ENCODE assay signal across 34 cellular contexts in the genomic region with DNA sequence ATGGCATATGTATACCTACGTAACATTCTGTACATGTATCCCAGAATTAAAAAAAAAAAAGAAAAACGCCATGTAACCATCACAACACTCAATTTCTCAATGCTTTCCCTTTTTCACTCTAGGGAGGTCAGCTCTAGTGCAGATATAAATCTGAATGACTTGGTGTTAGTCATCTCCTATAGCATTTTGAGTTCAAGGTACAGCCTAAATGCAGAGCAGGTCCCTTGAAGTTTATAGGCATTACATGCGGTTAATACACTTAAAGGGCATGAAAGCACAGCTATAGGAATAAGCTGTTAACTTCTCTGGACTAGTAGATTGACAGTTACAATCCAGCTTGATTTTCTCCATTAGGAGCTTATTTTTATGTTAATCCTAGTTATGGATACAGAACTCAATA. TPM values are rescaled to one million over a fixed set of nuclear protein-coding genes. Genes with fewer than 3 reads are reported as not detected.
"Had no signal": no experiment of that assay in that cellular context is flagged by ENCODE, and none has a peak within 500 bp of the region (broad histone marks: within the 10 kb centered on the region; RNA-seq: fewer than 3 reads in every experiment).

No MANE protein-coding gene starts in this region.

- H3K4me3 ChIP-seq: ascending aorta, cardiac muscle cell had no signal

- H3K27me3 ChIP-seq: ascending aorta, cardiac muscle cell had no signal

- H3K4me1 ChIP-seq: ascending aorta had no signal

- H3K9me3 ChIP-seq: ascending aorta had no signal

- H3K36me3 ChIP-seq: ascending aorta, cardiac muscle cell had no signal

- H3K27ac ChIP-seq: ascending aorta, cardiac muscle cell, VCaP had no signal

- DNase-seq: activated B cell treated with CpG ODN at 0.5 μM for 24 hours; activated CD4-positive, alpha-beta memory T cell treated with anti-CD3 and anti-CD28 coated beads for 36 hours; activated CD4-positive, alpha-beta T cell treated with anti-CD3 and anti-CD28 coated beads for 4 hours; activated CD4-positive, alpha-beta T cell treated with anti-CD3 and anti-CD28 coated beads, Interleukin-2, amount 10 ng/mL, durations not matched to agents 24 days and 14 days; activated CD4-positive, alpha-beta T cell treated with anti-CD3 and anti-CD28 coated beads, Interleukin-2, amount 50 U/mL, for 1 hour; activated CD4-positive, alpha-beta T cell treated with anti-CD3 and anti-CD28 coated beads, Interleukin-2, amount 50 U/mL, for 4 hours; activated CD4-positive, CD25-positive, alpha-beta regulatory T cell treated with anti-CD3 and anti-CD28 coated beads, Interleukin-2, amount 50 U/mL, for 72 hours; activated CD8-positive, alpha-beta memory T cell treated with anti-CD3 and anti-CD28 coated beads, Interleukin-2, amount 50 U/mL, for 4 hours; activated CD8-positive, alpha-beta T cell treated with anti-CD3 and anti-CD28 coated beads for 36 hours; activated effector memory CD4-positive, alpha-beta T cell treated with anti-CD3 and anti-CD28 coated beads, Interleukin-2, amount 50 U/mL, for 16 hours; activated gamma-delta T cell treated with Interleukin-2 at 50 U/mL for 16 hours; activated naive CD4-positive, alpha-beta T cell; activated naive CD4-positive, alpha-beta T cell treated with anti-CD3 and anti-CD28 coated beads for 36 hours; activated naive CD4-positive, alpha-beta T cell treated with anti-CD3 and anti-CD28 coated beads, Interleukin-2, amount 50 U/mL, for 16 hours; activated naive CD8-positive, alpha-beta T cell treated with anti-CD3 and anti-CD28 coated beads for 36 hours; activated T-cell treated with anti-CD3 and anti-CD28 coated beads for 4 hours; activated T-cell treated with anti-CD3 and anti-CD28 coated beads, Interleukin-2, amount 50 U/mL, for 1 hour; activated T-cell treated with anti-CD3 and anti-CD28 coated beads, Interleukin-2, amount 50 U/mL, for 4 hours; activated T-cell treated with anti-CD3 and anti-CD28 coated beads, Interleukin-2, amount 50 U/mL, for 72 hours; amygdala; anterior cingulate cortex; central memory CD4-positive, alpha-beta T cell; T-helper 1 cell; T-helper 2 cell; T-helper 9 cell had no signal

- ATAC-seq: activated CD8-positive, alpha-beta T cell treated with anti-CD3 and anti-CD28 coated beads for 36 hours; activated naive CD4-positive, alpha-beta T cell treated with anti-CD3 and anti-CD28 coated beads, Interleukin-2, amount 50 U/mL, for 72 hours; activated T-cell treated with anti-CD3 and anti-CD28 coated beads, Interleukin-2, amount 50 U/mL, for 4 hours; activated T-cell treated with anti-CD3 and anti-CD28 coated beads, Interleukin-2, amount 50 U/mL, for 72 hours; activated T-helper 17 cell treated with anti-CD3 and anti-CD28 coated beads, Interleukin-2, amount 50 U/mL, for 72 hours had no signal

RNA-seq across cellular contexts. Expression of a gene that starts 16.2 kb away (rescaled TPM):
- total RNA-seq: activated B cell treated with CpG ODN at 0.5 μM for 24 hours; activated CD4-positive, alpha-beta memory T cell treated with anti-CD3 and anti-CD28 coated beads for 36 hours; activated CD4-positive, alpha-beta T cell treated with anti-CD3 and anti-CD28 coated beads, Interleukin-2, amount 10 ng/mL, durations not matched to agents 24 days and 14 days; activated CD8-positive, alpha-beta memory T cell treated with anti-CD3 and anti-CD28 coated beads for 36 hours; activated CD8-positive, alpha-beta T cell treated with anti-CD3 and anti-CD28 coated beads for 36 hours; activated naive CD4-positive, alpha-beta T cell treated with anti-CD3 and anti-CD28 coated beads for 36 hours; activated naive CD4-positive, alpha-beta T cell treated with anti-CD3 and anti-CD28 coated beads, Interleukin-2, amount 50 U/mL, for 72 hours; activated naive CD8-positive, alpha-beta T cell treated with anti-CD3 and anti-CD28 coated beads for 36 hours; activated T-cell treated with anti-CD3 and anti-CD28 coated beads, Interleukin-2, amount 50 U/mL, for 4 hours; activated T-cell treated with anti-CD3 and anti-CD28 coated beads, Interleukin-2, amount 50 U/mL, for 72 hours; activated T-helper 1 cell treated with anti-CD3 and anti-CD28 coated beads, Interleukin-12 subunit alpha, Interleukin-12 subunit beta, Interleukin-2, Interleukin-4 antibody, amounts not matched to agents 30 ng/mL and 10 ng/mL and 1 ng/mL, durations not matched to agents 14 hours and 24 hours and 36 hours; activated T-helper 17 cell treated with anti-CD3 and anti-CD28 coated beads, Interleukin-2, amount 50 U/mL, for 72 hours; ascending aorta; bronchial epithelial cell; cardiac muscle cell; cerebellum had no signal

RNA-seq across cellular contexts. Expression of a gene that starts 20.4 kb away (rescaled TPM):
- total RNA-seq: activated B cell treated with CpG ODN at 0.5 μM for 24 hours; activated CD4-positive, alpha-beta memory T cell treated with anti-CD3 and anti-CD28 coated beads for 36 hours; activated CD4-positive, alpha-beta T cell treated with anti-CD3 and anti-CD28 coated beads, Interleukin-2, amount 10 ng/mL, durations not matched to agents 24 days and 14 days; activated CD8-positive, alpha-beta memory T cell treated with anti-CD3 and anti-CD28 coated beads for 36 hours; activated CD8-positive, alpha-beta T cell treated with anti-CD3 and anti-CD28 coated beads for 36 hours; activated naive CD4-positive, alpha-beta T cell treated with anti-CD3 and anti-CD28 coated beads for 36 hours; activated naive CD4-positive, alpha-beta T cell treated with anti-CD3 and anti-CD28 coated beads, Interleukin-2, amount 50 U/mL, for 72 hours; activated naive CD8-positive, alpha-beta T cell treated with anti-CD3 and anti-CD28 coated beads for 36 hours; activated T-cell treated with anti-CD3 and anti-CD28 coated beads, Interleukin-2, amount 50 U/mL, for 4 hours; activated T-cell treated with anti-CD3 and anti-CD28 coated beads, Interleukin-2, amount 50 U/mL, for 72 hours; activated T-helper 1 cell treated with anti-CD3 and anti-CD28 coated beads, Interleukin-12 subunit alpha, Interleukin-12 subunit beta, Interleukin-2, Interleukin-4 antibody, amounts not matched to agents 30 ng/mL and 10 ng/mL and 1 ng/mL, durations not matched to agents 14 hours and 24 hours and 36 hours; activated T-helper 17 cell treated with anti-CD3 and anti-CD28 coated beads, Interleukin-2, amount 50 U/mL, for 72 hours; ascending aorta; bronchial epithelial cell; cardiac muscle cell; cerebellum had no signal

RNA-seq across cellular contexts. Expression of a gene that starts 28.5 kb away (rescaled TPM):
- total RNA-seq: activated B cell treated with CpG ODN at 0.5 μM for 24 hours; activated CD4-positive, alpha-beta memory T cell treated with anti-CD3 and anti-CD28 coated beads for 36 hours; activated CD4-positive, alpha-beta T cell treated with anti-CD3 and anti-CD28 coated beads, Interleukin-2, amount 10 ng/mL, durations not matched to agents 24 days and 14 days; activated CD8-positive, alpha-beta memory T cell treated with anti-CD3 and anti-CD28 coated beads for 36 hours; activated CD8-positive, alpha-beta T cell treated with anti-CD3 and anti-CD28 coated beads for 36 hours; activated naive CD4-positive, alpha-beta T cell treated with anti-CD3 and anti-CD28 coated beads for 36 hours; activated naive CD4-positive, alpha-beta T cell treated with anti-CD3 and anti-CD28 coated beads, Interleukin-2, amount 50 U/mL, for 72 hours; activated naive CD8-positive, alpha-beta T cell treated with anti-CD3 and anti-CD28 coated beads for 36 hours; activated T-cell treated with anti-CD3 and anti-CD28 coated beads, Interleukin-2, amount 50 U/mL, for 4 hours; activated T-cell treated with anti-CD3 and anti-CD28 coated beads, Interleukin-2, amount 50 U/mL, for 72 hours; activated T-helper 1 cell treated with anti-CD3 and anti-CD28 coated beads, Interleukin-12 subunit alpha, Interleukin-12 subunit beta, Interleukin-2, Interleukin-4 antibody, amounts not matched to agents 30 ng/mL and 10 ng/mL and 1 ng/mL, durations not matched to agents 14 hours and 24 hours and 36 hours; ascending aorta; bronchial epithelial cell; cardiac muscle cell; cerebellum had no signal
